1 cellular context compared by ENCODE assay signal in genomic region chr2:177771191-177771590, GRCh38.
TF ChIP-seq lines count a peak whose summit lies in the region.

No MANE protein-coding gene starts in this region.

TF ChIP-seq in HepG2, 621 proteins besides CTCF, POLR2A, EP300 and RAD21 (continued from another document):
- TF ChIP-seq HOMEZ (CRISPR knock-in tag; IDR thresholded peaks at IDR 0.05; ENCODE audit: low read depth) = peak; percentile 69; the same call in 1 of the 2 replicates
- no peak for TF ChIP-seq SOX6 (IDR thresholded peaks at IDR 0.05)
- peak; percentile 40; the same call in 1 of the 2 replicates for TF ChIP-seq SOX6 (CRISPR knock-in tag; IDR thresholded peaks at IDR 0.05)
- peak; percentile 31; the same call in 1 of the 2 replicates for TF ChIP-seq CEBPB (IDR thresholded peaks at IDR 0.05; ENCODE audit: borderline replicate concordance, low read depth, low read length)
- TF ChIP-seq FOXA1 (IDR thresholded peaks at IDR 0.05) = no peak
- peak; percentile 11; the same call in 1 of the 2 replicates for TF ChIP-seq FOXA1 (CRISPR knock-in tag; IDR thresholded peaks at IDR 0.05)
- TF ChIP-seq SAP130 (CRISPR knock-in tag; IDR thresholded peaks at IDR 0.05; ENCODE audit: low read depth) = peak; percentile 60
- TF ChIP-seq RXRA (CRISPR knock-in tag; IDR thresholded peaks at IDR 0.05) = peak; percentile 64; the same call in 1 of the 2 replicates
- peak; percentile 66 for TF ChIP-seq RCOR2 (CRISPR knock-in tag; IDR thresholded peaks at IDR 0.05)
- peak; percentile 88 for TF ChIP-seq NR2F2 (IDR thresholded peaks at IDR 0.05; ENCODE audit: borderline replicate concordance, low read depth)
- TF ChIP-seq ZNF709 (CRISPR knock-in tag; IDR thresholded peaks at IDR 0.05) = no peak
- TF ChIP-seq ZFAT (CRISPR knock-in tag; conservative IDR thresholded peaks at IDR 0.05) = no peak
- TF ChIP-seq HMG20A (CRISPR knock-in tag; IDR thresholded peaks at IDR 0.05; ENCODE audit: borderline replicate concordance) = peak; percentile 71
- TF ChIP-seq ZNF331 (CRISPR knock-in tag; IDR thresholded peaks at IDR 0.05) = 0 out of 2 replicates have a peak, but pooled peaks have one; percentile 41
- peak; percentile 72 for TF ChIP-seq FOSL2 (CRISPR knock-in tag; IDR thresholded peaks at IDR 0.05)
- TF ChIP-seq FLYWCH1 (CRISPR knock-in tag; IDR thresholded peaks at IDR 0.05) = no peak
- peak; percentile 63; the same call in 1 of the 2 replicates for TF ChIP-seq ZMYM2 (CRISPR knock-in tag; IDR thresholded peaks at IDR 0.05)
